ENCODE assay signal across 23 cellular contexts in genomic region chr5:107104040-107104773, GRCh38.
DNase-seq lines count a peak whose midpoint lies in the region; ATAC-seq and TF ChIP-seq lines count a peak whose summit lies in the region.
"Had no signal": no experiment of that assay in that cellular context is flagged by ENCODE, and none has a peak within 500 bp of the region (broad histone marks: within the 10 kb centered on the region; RNA-seq: fewer than 3 reads in every experiment).

No MANE protein-coding gene starts in this region.

- TF ChIP-seq POLR2A in uterus (IDR thresholded peaks at IDR 0.05) = no peak

- H3K27me3 ChIP-seq in uterus = no peaks in the 10 kb centered on the region
- H3K27me3 ChIP-seq: neutrophil, tibial nerve had no signal

- H3K36me3 ChIP-seq in uterus = no peaks in the 10 kb centered on the region
- H3K36me3 ChIP-seq: neutrophil, tibial nerve had no signal

- TF ChIP-seq CTCF in nephron (IDR thresholded peaks at IDR 0.05; ENCODE audit: unreplicated experiment in 3 of 3) (no peak), uterus (IDR thresholded peaks at IDR 0.05) (no peak), natural killer cell (IDR thresholded peaks at IDR 0.05) (no peak)

- H3K4me1 ChIP-seq in uterus = no peaks in the 10 kb centered on the region
- H3K4me1 ChIP-seq: tibial nerve had no signal

- no peaks in the 10 kb centered on the region for H3K9me3 ChIP-seq in uterus
- H3K9me3 ChIP-seq: neutrophil had no signal

- H3K27ac Mint-ChIP-seq in nephron (peak overlapping the region; percentile 47 to 87 (median 75)), natural killer cell (no peak overlapping the region)
- no peak overlapping the region for H3K27ac Mint-ChIP-seq in activated naive CD4-positive, alpha-beta T cell treated with anti-CD3 and anti-CD28 coated beads, Interleukin-2, amount 10 ng/mL, durations not matched to agents 7 days and 5 days
- H3K27ac Mint-ChIP-seq: activated CD8-positive, alpha-beta T cell treated with anti-CD3 and anti-CD28 coated beads for 36 hours; activated naive CD4-positive, alpha-beta T cell treated with anti-CD3 and anti-CD28 coated beads, Interleukin-2, amount 50 U/mL, for 24 hours; CD4-positive, CD25-positive, alpha-beta regulatory T cell; T-helper 1 cell treated with Interleukin-12 subunit alpha and Interleukin-12 subunit beta and Interleukin-4 antibody, amounts not matched to agents 30 μg/mL and 1 μg/mL, for 36 hours had no signal

- H3K27me3 Mint-ChIP-seq in nephron (ENCODE audit: low read depth) (no peaks in the 10 kb centered on the region), natural killer cell (ENCODE audit: low read depth in 2 of 2) (peaks cover 14 to 24% of the 10 kb centered on the region in 2 donors)
- H3K27me3 Mint-ChIP-seq in activated naive CD4-positive, alpha-beta T cell treated with anti-CD3 and anti-CD28 coated beads, Interleukin-2, amount 10 ng/mL, durations not matched to agents 7 days and 5 days = no peaks in the 10 kb centered on the region
- H3K27me3 Mint-ChIP-seq: activated CD8-positive, alpha-beta T cell treated with anti-CD3 and anti-CD28 coated beads for 36 hours; activated naive CD4-positive, alpha-beta T cell treated with anti-CD3 and anti-CD28 coated beads, Interleukin-2, amount 50 U/mL, for 24 hours; CD4-positive, CD25-positive, alpha-beta regulatory T cell had no signal

- H3K36me3 Mint-ChIP-seq in nephron (ENCODE audit: low read depth) (peaks cover 4% of the 10 kb centered on the region), natural killer cell (no peaks in the 10 kb centered on the region)
- no peaks in the 10 kb centered on the region for H3K36me3 Mint-ChIP-seq in activated naive CD4-positive, alpha-beta T cell treated with anti-CD3 and anti-CD28 coated beads, Interleukin-2, amount 10 ng/mL, durations not matched to agents 7 days and 5 days
- H3K36me3 Mint-ChIP-seq: activated naive CD4-positive, alpha-beta T cell treated with anti-CD3 and anti-CD28 coated beads, Interleukin-2, amount 50 U/mL, for 24 hours; CD4-positive, CD25-positive, alpha-beta regulatory T cell had no signal

- intact Hi-C loops in uterus (cut with DNase I; ENCODE audit: low total_unique reads) (no loop called here), natural killer cell (cut with micrococcal nuclease) (no loop called here)

- H3K27ac ChIP-seq in uterus = no peak overlapping the region
- H3K27ac ChIP-seq: coronary artery, neutrophil, tibial nerve, VCaP had no signal

- H3K4me3 Mint-ChIP-seq in nephron (no peak overlapping the region), natural killer cell (no peak overlapping the region)
- H3K4me3 Mint-ChIP-seq in activated naive CD4-positive, alpha-beta T cell treated with anti-CD3 and anti-CD28 coated beads, Interleukin-2, amount 10 ng/mL, durations not matched to agents 7 days and 5 days = no peak overlapping the region
- H3K4me3 Mint-ChIP-seq: activated CD8-positive, alpha-beta T cell treated with anti-CD3 and anti-CD28 coated beads for 36 hours; activated naive CD4-positive, alpha-beta T cell treated with anti-CD3 and anti-CD28 coated beads, Interleukin-2, amount 50 U/mL, for 24 hours; activated T-cell treated with anti-CD3 and anti-CD28 coated beads, Interleukin-2, amount 50 U/mL, for 4 hours; CD4-positive, CD25-positive, alpha-beta regulatory T cell; T-helper 1 cell treated with Interleukin-12 subunit alpha and Interleukin-12 subunit beta and Interleukin-4 antibody, amounts not matched to agents 30 μg/mL and 1 μg/mL, for 36 hours had no signal

- DNase-seq in uterus (no peak), NCI-H2107 (lab: John Stamatoyannopoulos, UW) (no peak), natural killer cell (no peak)
- no peak for DNase-seq in activated naive CD4-positive, alpha-beta T cell treated with anti-CD3 and anti-CD28 coated beads, Interleukin-2, amount 10 ng/mL, durations not matched to agents 7 days and 5 days
- DNase-seq: activated CD8-positive, alpha-beta T cell treated with anti-CD3 and anti-CD28 coated beads for 36 hours; activated T-cell treated with anti-CD3 and anti-CD28 coated beads, Interleukin-2, amount 50 U/mL, for 4 hours; CD4-positive, CD25-positive, alpha-beta regulatory T cell; DMS79 treated with DMSO at 0.1 percent for 48 hours; KG1; midbrain; NCI-H2029 treated with DMSO at 0.1 percent for 48 hours; NCI-H510A treated with DMSO at 0.1 percent for 48 hours; stimulated activated naive CD8-positive, alpha-beta T cell treated with anti-CD3 and anti-CD28 coated beads, Interleukin-15, Interleukin-2, amounts not matched to agents 100 U/mL and 50 U/mL, for 24 hours had no signal

- H3K4me1 Mint-ChIP-seq in nephron (peaks cover 25% of the 10 kb centered on the region), natural killer cell (no peaks in the 10 kb centered on the region)
- H3K4me1 Mint-ChIP-seq in activated naive CD4-positive, alpha-beta T cell treated with anti-CD3 and anti-CD28 coated beads, Interleukin-2, amount 10 ng/mL, durations not matched to agents 7 days and 5 days = no peaks in the 10 kb centered on the region
- H3K4me1 Mint-ChIP-seq: activated naive CD4-positive, alpha-beta T cell treated with anti-CD3 and anti-CD28 coated beads, Interleukin-2, amount 50 U/mL, for 24 hours; CD4-positive, CD25-positive, alpha-beta regulatory T cell had no signal

- H3K4me3 ChIP-seq in uterus = no peak overlapping the region
- H3K4me3 ChIP-seq: coronary artery, tibial nerve had no signal

- H3K9me3 Mint-ChIP-seq in nephron = peaks cover 10% of the 10 kb centered on the region
- no peaks in the 10 kb centered on the region for H3K9me3 Mint-ChIP-seq in natural killer cell
- H3K9me3 Mint-ChIP-seq in activated naive CD4-positive, alpha-beta T cell treated with anti-CD3 and anti-CD28 coated beads, Interleukin-2, amount 10 ng/mL, durations not matched to agents 7 days and 5 days = no peaks in the 10 kb centered on the region
- H3K9me3 Mint-ChIP-seq: activated CD8-positive, alpha-beta T cell treated with anti-CD3 and anti-CD28 coated beads for 36 hours; activated naive CD4-positive, alpha-beta T cell treated with anti-CD3 and anti-CD28 coated beads, Interleukin-2, amount 50 U/mL, for 24 hours; activated T-cell treated with anti-CD3 and anti-CD28 coated beads, Interleukin-2, amount 50 U/mL, for 4 hours; T-helper 1 cell treated with Interleukin-12 subunit alpha and Interleukin-12 subunit beta and Interleukin-4 antibody, amounts not matched to agents 30 μg/mL and 1 μg/mL, for 36 hours had no signal

- ATAC-seq in GM18511 (IDR thresholded peaks at IDR 0.05; ENCODE audit: unreplicated experiment) (peak; percentile 21), GM21619 (IDR thresholded peaks at IDR 0.05; ENCODE audit: unreplicated experiment) (peak; percentile 6), HG03571 (IDR thresholded peaks at IDR 0.05; ENCODE audit: unreplicated experiment) (peak; percentile 14), natural killer cell (no peak)
- ATAC-seq: activated CD8-positive, alpha-beta T cell treated with anti-CD3 and anti-CD28 coated beads for 36 hours; activated T-cell treated with anti-CD3 and anti-CD28 coated beads, Interleukin-2, amount 50 U/mL, for 4 hours; stimulated activated naive CD8-positive, alpha-beta T cell treated with anti-CD3 and anti-CD28 coated beads, Interleukin-15, Interleukin-2, amounts not matched to agents 100 U/mL and 50 U/mL, for 24 hours had no signal

- CTCF ChIA-PET in activated naive CD4-positive, alpha-beta T cell treated with anti-CD3 and anti-CD28 coated beads, Interleukin-2, amount 10 ng/mL, durations not matched to agents 7 days and 5 days (lab: Charles Lee) = no interaction called here

Comparison
In these comparisons a context has a peak if more than half of its experiments do, and no peak if none do; other contexts are left out.
1. ATAC-seq: peak in GM18511 (single experiment), GM21619 (single experiment) and HG03571 (single experiment); none in natural killer cell (0 of 3).
2. H3K27ac Mint-ChIP-seq: peak in nephron (3 of 3); none in natural killer cell (0 of 2) and activated naive CD4-positive, alpha-beta T cell treated with anti-CD3 and anti-CD28 coated beads, Interleukin-2, amount 10 ng/mL, durations not matched to agents 7 days and 5 days (single experiment).